Comparison of ENCODE assay signal across 14 cellular contexts in genomic region chr2:203623104-203623503, GRCh38.
DNase-seq lines count a peak whose midpoint lies in the region; ATAC-seq, FAIRE-seq and TF ChIP-seq lines count a peak whose summit lies in the region.
"Had no signal": no experiment of that assay in that cellular context is flagged by ENCODE, and none has a peak within 500 bp of the region (broad histone marks: within the 10 kb centered on the region; RNA-seq: fewer than 3 reads in every experiment).

No MANE protein-coding gene starts in this region.

- ATAC-seq in left lung = peak; percentile 58
- ATAC-seq in GM18520 (IDR thresholded peaks at IDR 0.05; ENCODE audit: unreplicated experiment) = no peak
- ATAC-seq in HG02763 (IDR thresholded peaks at IDR 0.05; ENCODE audit: unreplicated experiment) = no peak
- no peak for ATAC-seq in HG03378 (IDR thresholded peaks at IDR 0.05; ENCODE audit: unreplicated experiment)

- intact Hi-C loops in left lung (cut with DNase I) = no loop called here

- no peak for FAIRE-seq in GM12891 (lab: Jason Lieb, UNC)

- H3K36me3 ChIP-seq in left lung = no peaks in the 10 kb centered on the region
- H3K36me3 ChIP-seq: SJSA1, thyroid gland had no signal

- no peaks in the 10 kb centered on the region for H3K9me3 ChIP-seq in left lung
- H3K9me3 ChIP-seq: SJSA1, thyroid gland had no signal

- no peaks in the 10 kb centered on the region for H3K27me3 ChIP-seq in left lung
- H3K27me3 ChIP-seq: SJSA1, thyroid gland had no signal

- H3K27ac ChIP-seq in left lung = peak overlapping the region; percentile 37 to 53
- H3K27ac ChIP-seq: SJSA1, thyroid gland had no signal

- no peak for TF ChIP-seq CTCF in AG09319 (IDR thresholded peaks at IDR 0.05; ENCODE audit: low read depth, low read length)
- TF ChIP-seq CTCF in astrocyte of the spinal cord (IDR thresholded peaks at IDR 0.05; ENCODE audit: low read depth, low read length) = no peak
- TF ChIP-seq CTCF in left lung (IDR thresholded peaks at IDR 0.05) = no peak

- DNase-seq in AG09319 (ENCODE audit: extremely low read depth, low read depth) (peak; percentile 73), LHCN-M2 (ENCODE audit: low read depth) (peak; percentile 93), astrocyte of the spinal cord (ENCODE audit: low read depth, low spot score) (peak; percentile 95), left lung (no peak), GM12891 (ENCODE audit: insufficient read length, low spot score) (no peak)
- DNase-seq: activated CD8-positive, alpha-beta memory T cell treated with anti-CD3 and anti-CD28 coated beads for 24 hours; H9; NCI-H2081; stimulated activated CD4-positive, alpha-beta T cell treated with anti-CD3 and anti-CD28 coated beads, Interleukin-4, amount 100 ng/mL, for 1 hour; thyroid gland had no signal

- peaks cover 6 to 12% of the 10 kb centered on the region in 2 donors for H3K4me1 ChIP-seq in left lung

- TF ChIP-seq POLR2A in GM12891 (IDR thresholded peaks at IDR 0.05; ENCODE audit: low read depth, low read length) = no peak

- H3K4me3 ChIP-seq in astrocyte of the spinal cord (ENCODE audit: low read depth, low read length) (no peak overlapping the region), left lung (no peak overlapping the region)
- H3K4me3 ChIP-seq: SJSA1, thyroid gland had no signal

- in situ Hi-C loops in astrocyte of the spinal cord (cut with HindIII; ENCODE audit: low sequenced_read_pairs) = no loop called here

TF ChIP-seq in GM12891, 5 proteins besides CTCF, POLR2A, EP300 and RAD21:
- TF ChIP-seq SPI1 (IDR thresholded peaks at IDR 0.05; ENCODE audit: low read depth, low read length) (no peak), TAF1 (IDR thresholded peaks at IDR 0.05; ENCODE audit: low read depth, low read length) (no peak), POU2F2 (IDR thresholded peaks at IDR 0.05; ENCODE audit: low read depth, low read length) (no peak), PAX5 (IDR thresholded peaks at IDR 0.05; ENCODE audit: insufficient read depth, low read length, severe bottlenecking) (no peak), POLR2AphosphoS5 (IDR thresholded peaks at IDR 0.05; ENCODE audit: low read depth, low read length) (no peak)

Comparison
In these comparisons a context has a peak if more than half of its experiments do, and no peak if none do; other contexts are left out.
1. DNase-seq: peak in AG09319 (single experiment), LHCN-M2 (single experiment) and astrocyte of the spinal cord (single experiment); none in left lung (0 of 2) and GM12891 (single experiment).